ENCODE assay signal across 9 cellular contexts in the genomic region with DNA sequence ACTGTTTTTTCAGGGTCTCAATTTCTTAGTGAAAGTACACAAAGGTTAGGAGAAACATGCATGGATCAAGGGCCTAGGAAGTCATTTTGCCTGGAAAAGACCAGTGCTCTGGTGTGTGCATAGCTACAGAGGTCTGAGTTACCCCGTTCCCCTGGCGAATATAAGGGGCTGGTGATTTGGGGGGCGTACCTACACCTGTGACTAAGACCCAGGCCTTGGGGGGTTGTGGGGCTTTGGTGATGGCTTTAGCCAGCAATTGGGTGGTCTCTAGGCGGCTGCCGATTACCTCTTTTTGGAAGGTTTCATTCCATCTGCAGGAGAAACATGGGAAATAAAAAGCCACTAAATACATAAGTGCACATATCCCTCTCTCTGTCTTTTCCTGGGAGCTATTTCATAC. TPM values are rescaled to one million over a fixed set of nuclear protein-coding genes. Genes with fewer than 3 reads are reported as not detected.
DNase-seq lines count a peak whose midpoint lies in the region; ATAC-seq and TF ChIP-seq lines count a peak whose summit lies in the region.
"Had no signal": no experiment of that assay in that cellular context is flagged by ENCODE, and none has a peak within 500 bp of the region (broad histone marks: within the 10 kb centered on the region; RNA-seq: fewer than 3 reads in every experiment).

No MANE protein-coding gene starts in this region.

- TF ChIP-seq EP300 in gastroesophageal sphincter (IDR thresholded peaks at IDR 0.05): no peak

- H3K27ac ChIP-seq in gastroesophageal sphincter: peak overlapping the region; percentile 94 to 100 (median 99)
- H3K27ac ChIP-seq in smooth muscle cell (ENCODE audit: low read depth): peak overlapping the region; percentile 98

- 37 to 48% methylated on average over 5 of the region's 5 CpGs for WGBS in gastroesophageal sphincter (ENCODE audit: low coverage in 1 of 2), 2 donors
- WGBS in smooth muscle cell (ENCODE audit: low lambda C conversion rate): 54% methylated on average over 5 of the region's 5 CpGs

- H3K4me1 Mint-ChIP-seq in activated CD4-positive, alpha-beta memory T cell treated with anti-CD3 and anti-CD28 coated beads for 36 hours (ENCODE audit: low read depth): peaks cover 53% of the 10 kb centered on the region

- no peak overlapping the region for H2AFZ ChIP-seq in smooth muscle cell (ENCODE audit: low read depth)

- H3K4me2 ChIP-seq in smooth muscle cell: peak overlapping the region; percentile 91

- no peak for TF ChIP-seq POLR2A in gastroesophageal sphincter (IDR thresholded peaks at IDR 0.05)

- POLR2A ChIA-PET in activated CD4-positive, alpha-beta memory T cell treated with anti-CD3 and anti-CD28 coated beads for 36 hours (lab: Charles Lee): interaction anchor here (0.7 to 2.8 kb wide), 8 partner anchors 8 to 199 kb away, joined by 3 to 50 read pairs (median 5); a partner anchor contains a TSS

- H3K79me2 ChIP-seq in smooth muscle cell (ENCODE audit: low read depth): peaks cover 5% of the 10 kb centered on the region

- peak overlapping the region; percentile 99 for H3K27ac Mint-ChIP-seq in activated CD4-positive, alpha-beta memory T cell treated with anti-CD3 and anti-CD28 coated beads for 36 hours

- no peaks in the 10 kb centered on the region for H3K9me3 Mint-ChIP-seq in activated CD4-positive, alpha-beta memory T cell treated with anti-CD3 and anti-CD28 coated beads for 36 hours

- H3K27me3 ChIP-seq in HAP-1 (ENCODE audit: low read depth) (no peaks in the 10 kb centered on the region), gastroesophageal sphincter (no peaks in the 10 kb centered on the region), smooth muscle cell (ENCODE audit: low read depth) (no peaks in the 10 kb centered on the region)

- DNase-seq in HAP-1 (ENCODE audit: low spot score in 2 of 2) (no peak), smooth muscle cell (lab: John Stamatoyannopoulos, UW; ENCODE audit: unreplicated experiment) (no peak), occipital lobe (lab: John Stamatoyannopoulos, UW) (no peak), COR-L47 (lab: John Stamatoyannopoulos, UW) (no peak)
- no peak for DNase-seq in activated CD4-positive, alpha-beta memory T cell treated with anti-CD3 and anti-CD28 coated beads for 36 hours

- H3K4me3 ChIP-seq in HAP-1 (peak overlapping the region; percentile 70), gastroesophageal sphincter (peak overlapping the region; percentile 60 to 76), smooth muscle cell (peak overlapping the region; percentile 89)

- H3F3A ChIP-seq in smooth muscle cell (ENCODE audit: low read depth): no peaks in the 10 kb centered on the region

- H3K4me1 ChIP-seq in HAP-1: peaks cover 14% of the 10 kb centered on the region
- peaks cover 5 to 60% (median 15%) of the 10 kb centered on the region in 3 donors for H3K4me1 ChIP-seq in gastroesophageal sphincter
- peaks cover 12% of the 10 kb centered on the region for H3K4me1 ChIP-seq in smooth muscle cell (ENCODE audit: low read depth)

- CTCF ChIA-PET in activated CD4-positive, alpha-beta memory T cell treated with anti-CD3 and anti-CD28 coated beads for 36 hours (lab: Charles Lee): interaction anchor here (0.8 to 21.1 kb wide), 7 partner anchors 11 to 195 kb away, joined by 3 to 968 read pairs (median 7); a partner anchor contains a TSS

- H3K9me3 ChIP-seq in HAP-1: no peaks in the 10 kb centered on the region
- H3K9me3 ChIP-seq in gastroesophageal sphincter: no peaks in the 10 kb centered on the region
- no peaks in the 10 kb centered on the region for H3K9me3 ChIP-seq in smooth muscle cell (replicated peaks; ENCODE audit: low read depth)
- H3K9me3 ChIP-seq: neutrophil had no signal

- peaks cover 44% of the 10 kb centered on the region for H3K36me3 ChIP-seq in HAP-1 (replicated peaks)
- peaks cover 0 to 47% of the 10 kb centered on the region in 2 donors for H3K36me3 ChIP-seq in gastroesophageal sphincter
- no peaks in the 10 kb centered on the region for H3K36me3 ChIP-seq in smooth muscle cell (ENCODE audit: low read depth)

- no peak for ATAC-seq in gastroesophageal sphincter
- ATAC-seq in HG02571 (IDR thresholded peaks at IDR 0.05; ENCODE audit: unreplicated experiment): no peak
- no peak for ATAC-seq in HG03097 (IDR thresholded peaks at IDR 0.05; ENCODE audit: low FRiP score, unreplicated experiment)

- H3K27me3 Mint-ChIP-seq in activated CD4-positive, alpha-beta memory T cell treated with anti-CD3 and anti-CD28 coated beads for 36 hours: no peaks in the 10 kb centered on the region

- intact Hi-C loops in activated CD4-positive, alpha-beta memory T cell treated with anti-CD3 and anti-CD28 coated beads for 36 hours (cut with micrococcal nuclease): no loop called here

- H3K36me3 Mint-ChIP-seq in activated CD4-positive, alpha-beta memory T cell treated with anti-CD3 and anti-CD28 coated beads for 36 hours: peaks cover 37% of the 10 kb centered on the region

- peak overlapping the region; percentile 95 for H3K9ac ChIP-seq in smooth muscle cell (ENCODE audit: low read depth)

- in situ Hi-C loops in HAP-1 (cut with MboI; ENCODE audit: low sequenced_read_pairs): no loop called here

- TF ChIP-seq CTCF in gastroesophageal sphincter (IDR thresholded peaks at IDR 0.05): no peak
- TF ChIP-seq CTCF in smooth muscle cell (IDR thresholded peaks at IDR 0.05; ENCODE audit: borderline replicate concordance, insufficient read depth, poor library complexity, severe bottlenecking): no peak

- peak overlapping the region; percentile 95 for H3K4me3 Mint-ChIP-seq in activated CD4-positive, alpha-beta memory T cell treated with anti-CD3 and anti-CD28 coated beads for 36 hours

- H4K20me1 ChIP-seq in smooth muscle cell (ENCODE audit: low read depth): peaks cover 6% of the 10 kb centered on the region

RNA-seq across cellular contexts. Expression of a gene that starts 1.1 kb away (rescaled TPM):
- total RNA-seq in activated CD4-positive, alpha-beta memory T cell treated with anti-CD3 and anti-CD28 coated beads for 36 hours: 10 to 100 TPM; 36.2 to 43.8 TPM
- 10 to 100 TPM; 21.5 to 39.7 (median 31.3) TPM for total RNA-seq in gastroesophageal sphincter
- 20.9 and 21.6 TPM in 2 replicates for total RNA-seq in smooth muscle cell
- 62.6 and 78.8 TPM in 2 replicates for polyA plus RNA-seq in smooth muscle cell
- total RNA-seq in occipital lobe: 17.0 TPM

RNA-seq across cellular contexts. Expression of a gene that starts 11.7 kb away (rescaled TPM):
- total RNA-seq in activated CD4-positive, alpha-beta memory T cell treated with anti-CD3 and anti-CD28 coated beads for 36 hours: 10 to 100 TPM; 62.5 to 62.9 TPM
- 10 to 100 TPM; 50.7 to 68.0 (median 61.3) TPM for total RNA-seq in gastroesophageal sphincter
- total RNA-seq in smooth muscle cell: 43.1 and 55.7 TPM in 2 replicates
- 28.2 and 34.8 TPM in 2 replicates for polyA plus RNA-seq in smooth muscle cell
- total RNA-seq in occipital lobe: 16.7 TPM

RNA-seq across cellular contexts. Expression of a gene that starts 12.0 kb away (rescaled TPM):
- 1 to 10 TPM; 8.6 to 9.3 TPM for total RNA-seq in activated CD4-positive, alpha-beta memory T cell treated with anti-CD3 and anti-CD28 coated beads for 36 hours
- total RNA-seq in gastroesophageal sphincter (1 to 10 TPM in 3 of 4 donors, under 1 TPM in 1; 0.49 to 2.8 (median 2.1) TPM), smooth muscle cell (1.1 and 3.0 TPM in 2 replicates), occipital lobe (0.47 TPM)
- 1.6 and 2.5 TPM in 2 replicates for polyA plus RNA-seq in smooth muscle cell

RNA-seq across cellular contexts. Expression of a gene that starts 42.7 kb away (rescaled TPM):
- under 1 TPM; 0.02 to 0.22 TPM for total RNA-seq in activated CD4-positive, alpha-beta memory T cell treated with anti-CD3 and anti-CD28 coated beads for 36 hours
- total RNA-seq in gastroesophageal sphincter: 10 to 100 TPM in 2 of 4 donors, 1 to 10 TPM in 2; 6.9 to 19.9 (median 11.5) TPM
- 38.0 and 41.1 TPM in 2 replicates for total RNA-seq in smooth muscle cell
- polyA plus RNA-seq in smooth muscle cell: 29.5 and 30.3 TPM in 2 replicates
- 15.0 TPM for total RNA-seq in occipital lobe
